Comparison of ENCODE assay signal across 8 cellular contexts in the genomic region with DNA sequence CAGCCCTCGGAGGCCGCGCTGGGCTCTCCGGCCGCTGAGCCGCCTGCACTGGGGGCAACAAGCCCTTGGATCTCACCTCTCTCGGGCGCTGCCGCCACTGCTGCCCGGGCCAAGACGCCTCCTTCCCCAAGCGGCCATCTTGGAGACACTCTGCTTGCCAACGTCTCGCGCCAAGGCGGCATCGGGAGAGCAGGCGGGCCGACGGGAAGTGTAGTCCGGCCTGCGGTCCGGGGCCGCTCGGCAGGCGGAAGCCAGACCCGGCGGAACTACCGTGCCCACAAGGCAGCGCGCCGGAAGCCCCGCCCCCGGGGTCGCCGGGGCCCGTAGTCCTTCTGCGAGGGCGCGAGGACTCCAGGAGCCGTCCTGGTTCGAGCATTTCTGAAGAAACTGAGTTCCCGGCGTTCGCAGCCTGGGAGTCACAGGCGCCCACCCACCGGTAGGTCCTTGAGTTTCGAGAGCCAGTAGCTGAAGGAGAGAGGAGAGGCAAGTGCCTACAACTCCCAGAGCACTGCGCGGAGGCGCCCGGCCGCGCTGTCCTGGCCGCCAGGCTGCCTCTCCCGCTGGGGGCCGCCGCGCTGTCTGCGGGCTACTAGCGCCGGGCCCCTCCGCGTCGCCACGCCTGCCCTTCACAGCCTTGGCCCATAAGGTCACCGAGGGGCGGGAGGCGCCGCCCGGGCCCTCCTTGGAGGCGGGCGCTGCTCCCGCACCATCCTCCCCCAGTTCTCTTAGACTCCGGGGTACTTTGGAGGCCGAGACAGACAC. TPM values are rescaled to one million over a fixed set of nuclear protein-coding genes. Genes with fewer than 3 reads are reported as not detected.
DNase-seq lines count a peak whose midpoint lies in the region; ATAC-seq and TF ChIP-seq lines count a peak whose summit lies in the region.

A gene with protein sequence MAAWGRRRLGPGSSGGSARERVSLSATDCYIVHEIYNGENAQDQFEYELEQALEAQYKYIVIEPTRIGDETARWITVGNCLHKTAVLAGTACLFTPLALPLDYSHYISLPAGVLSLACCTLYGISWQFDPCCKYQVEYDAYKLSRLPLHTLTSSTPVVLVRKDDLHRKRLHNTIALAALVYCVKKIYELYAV (minus strand): TSS at position 147 of the 762 bp plus-strand sequence. CDS start 9 bp downstream, at position 138.

- H3K36me3 ChIP-seq in fibroblast of lung (ENCODE audit: control insufficient read depth, insufficient read depth, low read length), result peaks cover 6% of the 10 kb centered on the region

- no peaks in the 10 kb centered on the region for H3K27me3 ChIP-seq in fibroblast of lung (ENCODE audit: control insufficient read depth, insufficient read depth, low read length)

- ATAC-seq in activated T-helper 17 cell treated with anti-CD3 and anti-CD28 coated beads, Interleukin-2, amount 50 U/mL, for 72 hours (replicated peaks), result peak; percentile 97
- ATAC-seq in naive thymus-derived CD8-positive, alpha-beta T cell, result peak; percentile 91 to 94
- peak; percentile 92 to 94 for ATAC-seq in stimulated activated naive B cell treated with anti-CD40 and anti-IgM and Interleukin-4, amounts not matched to agents 10 μg/mL and 1 μg/mL and 100 μg/mL, for 72 hours (replicated peaks)

- H3K9me3 ChIP-seq in fibroblast of lung (ENCODE audit: control insufficient read depth, insufficient read depth, low read depth, low read length), result no peaks in the 10 kb centered on the region

- H3K27me3 Mint-ChIP-seq in activated T-helper 17 cell treated with anti-CD3 and anti-CD28 coated beads, Interleukin-2, amount 50 U/mL, for 72 hours, result no peaks in the 10 kb centered on the region
- no peaks in the 10 kb centered on the region for H3K27me3 Mint-ChIP-seq in naive thymus-derived CD8-positive, alpha-beta T cell
- no peaks in the 10 kb centered on the region for H3K27me3 Mint-ChIP-seq in stimulated activated naive B cell treated with anti-CD40 and anti-IgM and Interleukin-4, amounts not matched to agents 10 μg/mL and 1 μg/mL and 100 μg/mL, for 72 hours

- H3K9ac ChIP-seq in fibroblast of lung (ENCODE audit: insufficient read depth, low read length), result peak within 1 kb of the TSS; percentile 94

- H2AFZ ChIP-seq in fibroblast of lung (ENCODE audit: low read length), result peak within 1 kb of the TSS; percentile 78

- CTCF ChIA-PET in RWPE1 (lab: Yijun Ruan, JAX), result interaction anchor here (0.6 to 1.7 kb wide), 2 partner anchors 95 to 96 kb away, joined by 4 to 7 read pairs; no protein-coding TSS in a partner anchor

- H3K27ac Mint-ChIP-seq in activated T-helper 17 cell treated with anti-CD3 and anti-CD28 coated beads, Interleukin-2, amount 50 U/mL, for 72 hours, result peak within 1 kb of the TSS; percentile 92
- H3K27ac Mint-ChIP-seq in naive thymus-derived CD8-positive, alpha-beta T cell, result peak within 1 kb of the TSS; percentile 87 to 95 (median 93)
- peak within 1 kb of the TSS; percentile 98 for H3K27ac Mint-ChIP-seq in stimulated activated naive B cell treated with anti-CD40 and anti-IgM and Interleukin-4, amounts not matched to agents 10 μg/mL and 1 μg/mL and 100 μg/mL, for 72 hours

- H3K4me1 Mint-ChIP-seq in activated T-helper 17 cell treated with anti-CD3 and anti-CD28 coated beads, Interleukin-2, amount 50 U/mL, for 72 hours, result peaks cover 14% of the 10 kb centered on the region
- H3K4me1 Mint-ChIP-seq in naive thymus-derived CD8-positive, alpha-beta T cell, result peaks cover 16 to 63% (median 55%) of the 10 kb centered on the region in 4 donors
- H3K4me1 Mint-ChIP-seq in stimulated activated naive B cell treated with anti-CD40 and anti-IgM and Interleukin-4, amounts not matched to agents 10 μg/mL and 1 μg/mL and 100 μg/mL, for 72 hours, result peaks cover 23 to 50% of the 10 kb centered on the region in 2 donors

- DNase-seq in ELF-1 (ENCODE audit: low read depth, low spot score) (peak; percentile 97), H4 (ENCODE audit: low spot score) (peak; percentile 93), LNCaP clone FGC (ENCODE audit: low read depth) (peak; percentile 89), RWPE1 (ENCODE audit: low spot score) (peak; percentile 94), fibroblast of lung (ENCODE audit: low read depth in 2 of 2) (peak; percentile 94 to 96)
- peak; percentile 91 to 96 (median 94) for DNase-seq in naive thymus-derived CD8-positive, alpha-beta T cell
- DNase-seq in stimulated activated naive B cell treated with anti-CD40 and anti-IgM and Interleukin-4, amounts not matched to agents 10 μg/mL and 1 μg/mL and 100 μg/mL, for 72 hours, result peak; percentile 95

- peaks cover 30% of the 10 kb centered on the region for H3K36me3 Mint-ChIP-seq in activated T-helper 17 cell treated with anti-CD3 and anti-CD28 coated beads, Interleukin-2, amount 50 U/mL, for 72 hours (ENCODE audit: low read depth)
- H3K36me3 Mint-ChIP-seq in naive thymus-derived CD8-positive, alpha-beta T cell, result peaks cover 0 to 8% (median 0%) of the 10 kb centered on the region in 3 donors
- peaks cover 15 to 21% of the 10 kb centered on the region in 2 donors for H3K36me3 Mint-ChIP-seq in stimulated activated naive B cell treated with anti-CD40 and anti-IgM and Interleukin-4, amounts not matched to agents 10 μg/mL and 1 μg/mL and 100 μg/mL, for 72 hours

- H4K20me1 ChIP-seq in fibroblast of lung (ENCODE audit: control insufficient read depth, extremely low read depth, insufficient read depth, low read length), result no peaks in the 10 kb centered on the region

- peak within 1 kb of the TSS; percentile 87 for H3K4me3 Mint-ChIP-seq in activated T-helper 17 cell treated with anti-CD3 and anti-CD28 coated beads, Interleukin-2, amount 50 U/mL, for 72 hours
- peak within 1 kb of the TSS; percentile 87 to 94 (median 92) for H3K4me3 Mint-ChIP-seq in naive thymus-derived CD8-positive, alpha-beta T cell
- peak within 1 kb of the TSS; percentile 90 to 96 for H3K4me3 Mint-ChIP-seq in stimulated activated naive B cell treated with anti-CD40 and anti-IgM and Interleukin-4, amounts not matched to agents 10 μg/mL and 1 μg/mL and 100 μg/mL, for 72 hours

- H3K27ac ChIP-seq in RWPE1, result peak within 1 kb of the TSS; percentile 95
- H3K27ac ChIP-seq in fibroblast of lung (ENCODE audit: insufficient read depth, low read length), result peak within 1 kb of the TSS; percentile 87

- no peaks in the 10 kb centered on the region for H3K9me3 Mint-ChIP-seq in activated T-helper 17 cell treated with anti-CD3 and anti-CD28 coated beads, Interleukin-2, amount 50 U/mL, for 72 hours
- H3K9me3 Mint-ChIP-seq in naive thymus-derived CD8-positive, alpha-beta T cell, result no peaks in the 10 kb centered on the region
- no peaks in the 10 kb centered on the region for H3K9me3 Mint-ChIP-seq in stimulated activated naive B cell treated with anti-CD40 and anti-IgM and Interleukin-4, amounts not matched to agents 10 μg/mL and 1 μg/mL and 100 μg/mL, for 72 hours

- TF ChIP-seq CTCF in LNCaP clone FGC (IDR thresholded peaks at IDR 0.05; ENCODE audit: control insufficient read depth, extremely low read depth, insufficient read depth), result 0 out of 2 replicates have a peak, but pooled peaks have one; percentile 5
- TF ChIP-seq CTCF in RWPE1 (conservative IDR thresholded peaks at IDR 0.05; ENCODE audit: low read depth), result no peak
- TF ChIP-seq CTCF in fibroblast of lung (conservative IDR thresholded peaks at IDR 0.05 in 1 of 2, IDR thresholded peaks at IDR 0.05 in 1 of 2; ENCODE audit: low read depth in 1 of 2, low read length in 2 of 2), result no peak

- POLR2A ChIA-PET in RWPE1 (lab: Yijun Ruan, JAX; ENCODE audit: low non-redundant PET), result no interaction called here
- POLR2A ChIA-PET in naive thymus-derived CD8-positive, alpha-beta T cell (lab: Charles Lee), result interaction anchor here (0.8 to 4.1 kb wide), 8 partner anchors 13 to 178 kb away, joined by 3 to 22 read pairs (median 8); partner anchors contain the start of genes DHRS7B and NATD1

- H3K4me1 ChIP-seq in fibroblast of lung (ENCODE audit: control insufficient read depth, extremely low read depth, insufficient read depth, low read length), result peaks cover 11% of the 10 kb centered on the region

- peaks cover 64% of the 10 kb centered on the region for H3K79me2 ChIP-seq in fibroblast of lung (ENCODE audit: control insufficient read depth, insufficient read depth, low read length)

- H3K4me2 ChIP-seq in fibroblast of lung (ENCODE audit: extremely low read depth, insufficient read depth, low read length), result peak within 1 kb of the TSS; percentile 98

- peak within 1 kb of the TSS; percentile 90 for H3K4me3 ChIP-seq in LNCaP clone FGC (ENCODE audit: low read depth, low read length)
- peak within 1 kb of the TSS; percentile 72 to 98 (median 94) for H3K4me3 ChIP-seq in fibroblast of lung (replicated peaks in 1 of 4; ENCODE audit: control extremely low read depth in 1 of 4, insufficient read depth in 1 of 4, low read depth in 3 of 4, low read length in 4 of 4)

RNA-seq across cellular contexts. Expression of the gene that starts here (rescaled TPM):
- 15.7 and 33.0 TPM in 2 replicates for total RNA-seq in H4 (2014; rRNA removed; shearing (Covaris generic))
- 10 to 100 TPM; 14.3 to 28.5 TPM for total RNA-seq in activated T-helper 17 cell treated with anti-CD3 and anti-CD28 coated beads, Interleukin-2, amount 50 U/mL, for 72 hours
- 17.7 and 21.5 TPM in 2 replicates for total RNA-seq in fibroblast of lung
- polyA plus RNA-seq in fibroblast of lung, result 40.8 and 41.1 TPM in 2 replicates
- 34.5 and 37.6 TPM in 2 replicates for polyA plus RNA-seq in fibroblast of lung (2012)
- polyA minus RNA-seq in fibroblast of lung (ENCODE audit: low replicate concordance), result 46.5 and 59.2 TPM in 2 replicates
- 10 to 100 TPM; 14.9 to 15.8 TPM for total RNA-seq in naive thymus-derived CD8-positive, alpha-beta T cell
- polyA plus RNA-seq in naive thymus-derived CD8-positive, alpha-beta T cell, result 10 to 100 TPM; 19.5 to 31.9 (median 26.2) TPM

Comparison
In these comparisons a context has a peak if more than half of its experiments do, and no peak if none do; other contexts are left out.
1. Peak in every context shown above with its lines: DNase-seq, ATAC-seq, H3K4me3 ChIP-seq and H3K27ac ChIP-seq.